12 cellular contexts compared by ENCODE assay signal in genomic region chr17:62098623-62099231, GRCh38. TPM values are rescaled to one million over a fixed set of nuclear protein-coding genes. Genes with fewer than 3 reads are reported as not detected.
DNase-seq lines count a peak whose midpoint lies in the region; ATAC-seq and TF ChIP-seq lines count a peak whose summit lies in the region.
"Had no signal": no experiment of that assay in that cellular context is flagged by ENCODE, and none has a peak within 500 bp of the region (broad histone marks: within the 10 kb centered on the region; RNA-seq: fewer than 3 reads in every experiment).

No MANE protein-coding gene starts in this region.

- peaks cover 0 to 2% (median 0%) of the 10 kb centered on the region in 7 donors for H3K9me3 Mint-ChIP-seq in CD4-positive, CD25-positive, alpha-beta regulatory T cell
- H3K9me3 Mint-ChIP-seq in CD14-positive monocyte = no peaks in the 10 kb centered on the region

- H3K27me3 Mint-ChIP-seq in CD4-positive, CD25-positive, alpha-beta regulatory T cell = no peaks in the 10 kb centered on the region
- peaks cover 0 to 2% (median 2%) of the 10 kb centered on the region in 3 donors for H3K27me3 Mint-ChIP-seq in CD14-positive monocyte (ENCODE audit: low read depth in 3 of 3)

- no peaks in the 10 kb centered on the region for H3K9me2 ChIP-seq in MM.1S (replicated peaks; ENCODE audit: insufficient read depth, low read length)
- H3K9me2 ChIP-seq in PC-9 (ENCODE audit: insufficient read depth) = no peaks in the 10 kb centered on the region

- POLR2A ChIA-PET in PC-9 (lab: Charles Lee; ENCODE audit: unreplicated experiment) = no interaction called here

- peak overlapping the region; percentile 46 for H3K4me3 ChIP-seq in CD4-positive, CD25-positive, alpha-beta regulatory T cell (ENCODE audit: low read depth, low read length)
- H3K4me3 ChIP-seq in MM.1S (ENCODE audit: low read length) = 0 out of 2 replicates have a peak overlapping the region, but pooled peaks have one; percentile 10
- no peak overlapping the region for H3K4me3 ChIP-seq in gastrocnemius medialis
- no peak overlapping the region for H3K4me3 ChIP-seq in PC-9
- H3K4me3 ChIP-seq: left lung, suprapubic skin had no signal

- DNase-seq in CD4-positive, CD25-positive, alpha-beta regulatory T cell = peak in 1 of 3 donors; percentile 45
- peak; percentile 39 for DNase-seq in GM19238 (ENCODE audit: insufficient read length, low spot score)
- DNase-seq in MM.1S = peak; percentile 80
- no peak for DNase-seq in gastrocnemius medialis
- no peak for DNase-seq in stimulated activated naive CD4-positive, alpha-beta T cell treated with Interleukin-2 at 50 U/mL for 16 hours (lab: John Stamatoyannopoulos, UW)
- DNase-seq in CD14-positive monocyte (ENCODE audit: low spot score) = no peak
- no peak for DNase-seq in PC-9
- DNase-seq: activated naive CD4-positive, alpha-beta T cell treated with Interleukin-2 at 50 U/mL for 16 hours; left lung had no signal

- TF ChIP-seq CTCF in MM.1S (IDR thresholded peaks at IDR 0.05; ENCODE audit: low read length) = no peak
- TF ChIP-seq CTCF in gastrocnemius medialis (IDR thresholded peaks at IDR 0.05 in 4 of 5, conservative IDR thresholded peaks at IDR 0.05 in 1 of 5) = no peak
- no peak for TF ChIP-seq CTCF in CD14-positive monocyte (IDR thresholded peaks at IDR 0.05)
- no peak for TF ChIP-seq CTCF in PC-9 (conservative IDR thresholded peaks at IDR 0.05)

- no peaks in the 10 kb centered on the region for H3K36me3 ChIP-seq in CD4-positive, CD25-positive, alpha-beta regulatory T cell (ENCODE audit: control insufficient read depth, insufficient read depth, low read length)
- H3K36me3 ChIP-seq in MM.1S (replicated peaks; ENCODE audit: insufficient read depth, low read length) (no peaks in the 10 kb centered on the region), gastrocnemius medialis (no peaks in the 10 kb centered on the region), PC-9 (ENCODE audit: low read depth) (no peaks in the 10 kb centered on the region)
- H3K36me3 ChIP-seq: left lung, suprapubic skin had no signal

- peaks cover 12 to 16% (median 15%) of the 10 kb centered on the region in 4 donors for H3K4me1 Mint-ChIP-seq in CD4-positive, CD25-positive, alpha-beta regulatory T cell
- peaks cover 4% of the 10 kb centered on the region for H3K4me1 Mint-ChIP-seq in CD14-positive monocyte

- H3K27me3 ChIP-seq in CD4-positive, CD25-positive, alpha-beta regulatory T cell (ENCODE audit: control insufficient read depth, insufficient read depth, low read length) = no peaks in the 10 kb centered on the region
- H3K27me3 ChIP-seq in MM.1S (replicated peaks; ENCODE audit: insufficient read depth, low read length) (no peaks in the 10 kb centered on the region), gastrocnemius medialis (no peaks in the 10 kb centered on the region), PC-9 (ENCODE audit: insufficient read depth, low read depth) (no peaks in the 10 kb centered on the region)
- H3K27me3 ChIP-seq: left lung, suprapubic skin had no signal

- H3K9ac ChIP-seq in MM.1S (ENCODE audit: low read length) = no peak overlapping the region

- CTCF ChIA-PET in PC-9 (lab: Charles Lee) = no interaction called here

- H3K27ac Mint-ChIP-seq in CD4-positive, CD25-positive, alpha-beta regulatory T cell = peak overlapping the region; percentile 4 to 80 (median 34)
- H3K27ac Mint-ChIP-seq in CD14-positive monocyte = no peak overlapping the region

- TF ChIP-seq POLR2A in gastrocnemius medialis (IDR thresholded peaks at IDR 0.05) = no peak

- H3K4me3 Mint-ChIP-seq in CD4-positive, CD25-positive, alpha-beta regulatory T cell = peak overlapping the region in 2 of 4 donors; percentile 1 to 5
- H3K4me3 Mint-ChIP-seq in CD14-positive monocyte = no peak overlapping the region

- in situ Hi-C loops in gastrocnemius medialis (cut with MboI; ENCODE audit: low sequenced_read_pairs in 4 of 4) = no loop called here

- H2AFZ ChIP-seq in MM.1S (ENCODE audit: low read length) (0 out of 2 replicates have a peak overlapping the region, but pooled peaks have one; percentile 26), PC-9 (no peak overlapping the region)

- no peaks in the 10 kb centered on the region for H3K36me3 Mint-ChIP-seq in CD4-positive, CD25-positive, alpha-beta regulatory T cell
- H3K36me3 Mint-ChIP-seq in CD14-positive monocyte = no peaks in the 10 kb centered on the region

- H3K4me2 ChIP-seq in MM.1S (ENCODE audit: low read depth, low read length) (peak overlapping the region; percentile 42), PC-9 (no peak overlapping the region)

- peak; percentile 43 to 50 for ATAC-seq in CD4-positive, CD25-positive, alpha-beta regulatory T cell (ENCODE audit: low read depth in 2 of 2)
- ATAC-seq in HG02852 (IDR thresholded peaks at IDR 0.05; ENCODE audit: unreplicated experiment) (peak; percentile 82), gastrocnemius medialis (no peak)
- ATAC-seq: left lung, SK-N-SH treated with all-trans-retinoic acid at 6 μM for 48 hours had no signal

- intact Hi-C loops in gastrocnemius medialis (cut with DNase I; ENCODE audit: low total_unique reads) (no loop called here), CD14-positive monocyte (cut with micrococcal nuclease) (no loop called here), PC-9 (cut with micrococcal nuclease; ENCODE audit: unreplicated experiment) (no loop called here)

- H3K4me1 ChIP-seq in CD4-positive, CD25-positive, alpha-beta regulatory T cell (ENCODE audit: control insufficient read depth, insufficient read depth, low read length, poor library complexity, severe bottlenecking) = peaks cover 11% of the 10 kb centered on the region
- H3K4me1 ChIP-seq in MM.1S (ENCODE audit: low read length) (peaks cover 18% of the 10 kb centered on the region), gastrocnemius medialis (no peaks in the 10 kb centered on the region), PC-9 (replicated peaks; ENCODE audit: insufficient read depth) (peaks cover 8% of the 10 kb centered on the region)
- H3K4me1 ChIP-seq: suprapubic skin had no signal

- BruUV-seq in PC-9 (replicated peaks; lab: Mats Ljungman, UMichigan) = no TSS peak

- no peaks in the 10 kb centered on the region for H3K79me2 ChIP-seq in MM.1S (ENCODE audit: low read length)
- no peaks in the 10 kb centered on the region for H3K79me2 ChIP-seq in PC-9 (ENCODE audit: low read depth)

- H3F3A ChIP-seq in MM.1S (ENCODE audit: insufficient read depth, low read length) = peaks cover 17% of the 10 kb centered on the region
- H3F3A ChIP-seq in PC-9 (ENCODE audit: insufficient read depth, low read depth) = peaks cover 4% of the 10 kb centered on the region; the same call in 1 of the 2 replicates

- H4K20me1 ChIP-seq in MM.1S (ENCODE audit: insufficient read depth, low read length) = no peaks in the 10 kb centered on the region
- no peaks in the 10 kb centered on the region for H4K20me1 ChIP-seq in PC-9 (ENCODE audit: insufficient read depth)

- H3K9me3 ChIP-seq in CD4-positive, CD25-positive, alpha-beta regulatory T cell (ENCODE audit: control insufficient read depth in 2 of 2, low read length in 2 of 2) = no peaks in the 10 kb centered on the region
- no peaks in the 10 kb centered on the region for H3K9me3 ChIP-seq in MM.1S (replicated peaks; ENCODE audit: insufficient read depth, low read length)
- no peaks in the 10 kb centered on the region for H3K9me3 ChIP-seq in gastrocnemius medialis
- H3K9me3 ChIP-seq in PC-9 (ENCODE audit: insufficient read depth, low read depth) = no peaks in the 10 kb centered on the region
- H3K9me3 ChIP-seq: left lung, suprapubic skin had no signal

- no peak overlapping the region for H3K27ac ChIP-seq in CD4-positive, CD25-positive, alpha-beta regulatory T cell (ENCODE audit: insufficient read depth, low read length, poor library complexity, severe bottlenecking)
- peak overlapping the region; percentile 58; the same call in 1 of the 2 replicates for H3K27ac ChIP-seq in MM.1S (ENCODE audit: low read length)
- H3K27ac ChIP-seq in gastrocnemius medialis = no peak overlapping the region
- H3K27ac ChIP-seq in PC-9 = no peak overlapping the region
- H3K27ac ChIP-seq: left lung, suprapubic skin had no signal

RNA-seq across cellular contexts. Expression of gene MED13, which starts 33.6 kb away (rescaled TPM):
- total RNA-seq in CD4-positive, CD25-positive, alpha-beta regulatory T cell = 107 TPM
- 1 to 10 TPM; 3.9 to 6.2 (median 5.2) TPM for polyA plus RNA-seq in CD4-positive, CD25-positive, alpha-beta regulatory T cell
- total RNA-seq in gastrocnemius medialis = 100 to 1,000 TPM in 1 of 4 donors, 10 to 100 TPM in 3; 54.9 to 142 (median 67.8) TPM
- polyA plus RNA-seq in CD14-positive monocyte = 1 to 10 TPM; 2.1 to 5.0 TPM
- 45.8 and 49.4 TPM in 2 replicates for total RNA-seq in PC-9 (2021)

Comparison
In these comparisons a context has a peak if more than half of its experiments do, and no peak if none do; other contexts are left out.
1. ATAC-seq: peak in CD4-positive, CD25-positive, alpha-beta regulatory T cell (2 of 2) and HG02852 (single experiment); none in gastrocnemius medialis (0 of 2).
2. DNase-seq: peak in GM19238 (single experiment) and MM.1S (single experiment); none in gastrocnemius medialis (0 of 2), stimulated activated naive CD4-positive, alpha-beta T cell treated with Interleukin-2 at 50 U/mL for 16 hours (single experiment), CD14-positive monocyte (single experiment) and PC-9 (0 of 2).
3. H3K4me3 ChIP-seq: peak in CD4-positive, CD25-positive, alpha-beta regulatory T cell (single experiment) and MM.1S (single experiment); none in gastrocnemius medialis (0 of 4) and PC-9 (single experiment).
4. H3K27ac Mint-ChIP-seq: peak in CD4-positive, CD25-positive, alpha-beta regulatory T cell (3 of 3); none in CD14-positive monocyte (0 of 7).